1 cellular context compared by ENCODE assay signal in genomic region chr2:45533771-45534170, GRCh38.
TF ChIP-seq lines count a peak whose summit lies in the region.

No MANE protein-coding gene starts in this region.

TF ChIP-seq in GM12878, 131 proteins besides CTCF, POLR2A, EP300 and RAD21 (continued from another document):
- TF ChIP-seq ELK1 (IDR thresholded peaks at IDR 0.05; ENCODE audit: low read depth, low read length) (no peak), BHLHE40 (IDR thresholded peaks at IDR 0.05; ENCODE audit: borderline replicate concordance in 1 of 2, low read depth in 2 of 2, low read length in 1 of 2) (no peak), DPF2 (IDR thresholded peaks at IDR 0.05) (no peak)
